ENCODE assay signal across 8 cellular contexts in genomic region chr14:105086833-105087307, GRCh38. TPM values are rescaled to one million over a fixed set of nuclear protein-coding genes. Genes with fewer than 3 reads are reported as not detected.
A peak's percentile ranks its signal among the peaks of the same experiment; 100 is the strongest.
DNase-seq lines count a peak whose midpoint lies in the region; ATAC-seq and FAIRE-seq lines count a peak whose summit lies in the region.

No MANE protein-coding gene starts in this region.

- peaks cover 3% of the 10 kb centered on the region for H3K4me1 ChIP-seq in ectodermal cell (ENCODE audit: control insufficient read depth, insufficient read depth, low read length)

- peaks cover 24% of the 10 kb centered on the region for H3K27me3 ChIP-seq in ectodermal cell (ENCODE audit: control insufficient read depth, insufficient read depth, low read length, poor library complexity, severe bottlenecking)

- no peaks in the 10 kb centered on the region for H3K27me3 Mint-ChIP-seq in activated CD4-positive, alpha-beta memory T cell treated with anti-CD3 and anti-CD28 coated beads for 36 hours

- H3K9me3 Mint-ChIP-seq in activated CD4-positive, alpha-beta memory T cell treated with anti-CD3 and anti-CD28 coated beads for 36 hours: no peaks in the 10 kb centered on the region

- peak; percentile 88 for FAIRE-seq in GM18507 (lab: Jason Lieb, UNC)

- peak; percentile 79 for DNase-seq in ACHN
- DNase-seq in GM18507 (ENCODE audit: extremely low spot score, insufficient read length, low read depth): no peak
- peak; percentile 33 for DNase-seq in NCI-H524 treated with DMSO at 0.1 percent for 48 hours (lab: John Stamatoyannopoulos, UW)
- DNase-seq in activated CD4-positive, alpha-beta memory T cell treated with anti-CD3 and anti-CD28 coated beads for 36 hours: peak; percentile 93
- peak; percentile 94 for DNase-seq in mesenteric fat pad (ENCODE audit: low spot score)
- DNase-seq in stimulated activated CD8-positive, alpha-beta memory T cell treated with anti-CD3 and anti-CD28 coated beads, Interleukin-4, amount 100 ng/mL, for 1 hour (ENCODE audit: low read depth in 2 of 2, low spot score in 1 of 2): peak; percentile 72 to 74

- H3K4me3 ChIP-seq in ectodermal cell (ENCODE audit: insufficient read depth, low read depth, low read length): peak overlapping the region; percentile 35

- in situ Hi-C loops in ACHN (cut with HindIII; ENCODE audit: low pct_ligation_motif_present, low pct_unique_long_range_greater_than_20kb, low sequenced_read_pairs): no loop called here

- peak overlapping the region; percentile 74 for H3K4me3 Mint-ChIP-seq in activated CD4-positive, alpha-beta memory T cell treated with anti-CD3 and anti-CD28 coated beads for 36 hours

- no peaks in the 10 kb centered on the region for H3K36me3 ChIP-seq in ectodermal cell (ENCODE audit: control insufficient read depth, insufficient read depth, low read length)

- peaks cover 13% of the 10 kb centered on the region for H3K4me1 Mint-ChIP-seq in activated CD4-positive, alpha-beta memory T cell treated with anti-CD3 and anti-CD28 coated beads for 36 hours (ENCODE audit: low read depth)

- H3K9me3 ChIP-seq in ectodermal cell (ENCODE audit: control insufficient read depth, low read length): no peaks in the 10 kb centered on the region

- peak; percentile 67 for ATAC-seq in HG03064 (IDR thresholded peaks at IDR 0.05; ENCODE audit: low read depth, unreplicated experiment)

- 1% methylated on average over 45 of the region's 45 CpGs for WGBS in ectodermal cell, 2 experiments

- CTCF ChIA-PET in activated CD4-positive, alpha-beta memory T cell treated with anti-CD3 and anti-CD28 coated beads for 36 hours (lab: Charles Lee): interaction anchor here (0.5 to 9.6 kb wide), 14 partner anchors 13 to 265 kb away, joined by 3 to 179 read pairs (median 5); partner anchors contain the start of genes BRF1 and GPR132

- intact Hi-C loops in activated CD4-positive, alpha-beta memory T cell treated with anti-CD3 and anti-CD28 coated beads for 36 hours (cut with micrococcal nuclease): loop anchor here (1.0 to 2.0 kb wide), 3 partner anchors 16 to 42 kb away; no protein-coding TSS in a partner anchor

- POLR2A ChIA-PET in activated CD4-positive, alpha-beta memory T cell treated with anti-CD3 and anti-CD28 coated beads for 36 hours (lab: Charles Lee): interaction anchor here (0.6 to 1.9 kb wide), 8 partner anchors 12 to 73 kb away, joined by 3 to 13 read pairs (median 4); partner anchors contain the start of gene GPR132

- peak overlapping the region; percentile 65 for H3K27ac Mint-ChIP-seq in activated CD4-positive, alpha-beta memory T cell treated with anti-CD3 and anti-CD28 coated beads for 36 hours

- no peak overlapping the region for H3K27ac ChIP-seq in ectodermal cell (ENCODE audit: insufficient read depth, low read depth, low read length, poor library complexity, severe bottlenecking)

- H3K36me3 Mint-ChIP-seq in activated CD4-positive, alpha-beta memory T cell treated with anti-CD3 and anti-CD28 coated beads for 36 hours: no peaks in the 10 kb centered on the region

RNA-seq across cellular contexts. Expression of gene GPR132, which starts 21.6 kb away (rescaled TPM):
- 10 to 100 TPM; 33.4 to 34.2 TPM for total RNA-seq in activated CD4-positive, alpha-beta memory T cell treated with anti-CD3 and anti-CD28 coated beads for 36 hours
- polyA plus RNA-seq in ectodermal cell (2013, experiment 1 of 4): 0.22 TPM
- 0.39 TPM for polyA plus RNA-seq in ectodermal cell (2013, experiment 2 of 4)
- polyA plus RNA-seq in ectodermal cell (2013, experiment 3 of 4): 0.53 TPM
- 0.28 TPM for polyA plus RNA-seq in ectodermal cell (2013, experiment 4 of 4)
- total RNA-seq in mesenteric fat pad: 4.5 TPM
